In genomic region chr4:119289313-119289712, GRCh38 we compare ENCODE assay signal across 9 cellular contexts. TPM values are rescaled to one million over a fixed set of nuclear protein-coding genes. Genes with fewer than 3 reads are reported as not detected.
"Had no signal": no experiment of that assay in that cellular context is flagged by ENCODE, and none has a peak within 500 bp of the region (broad histone marks: within the 10 kb centered on the region; RNA-seq: fewer than 3 reads in every experiment).

No MANE protein-coding gene starts in this region.

- H3K4me1 ChIP-seq: HAP-1 had no signal

- FAIRE-seq: HTR-8/SVneo had no signal

- H3K9me3 ChIP-seq: HAP-1 had no signal

- H3K4me3 ChIP-seq: HAP-1 had no signal

- DNase-seq: GOT3, H7, Karpas-422, KBM-7 had no signal

- H3K4me2 ChIP-seq: KMS-11 had no signal

- H3K27ac ChIP-seq: KMS-11 had no signal

- H3K9ac ChIP-seq: KMS-11 had no signal

- ATAC-seq: HCT116 had no signal

RNA-seq across cellular contexts. Expression of gene FABP2, which starts 32.6 kb away (rescaled TPM):
- total RNA-seq: H7, HT-29 had no signal
